In the genomic region with DNA sequence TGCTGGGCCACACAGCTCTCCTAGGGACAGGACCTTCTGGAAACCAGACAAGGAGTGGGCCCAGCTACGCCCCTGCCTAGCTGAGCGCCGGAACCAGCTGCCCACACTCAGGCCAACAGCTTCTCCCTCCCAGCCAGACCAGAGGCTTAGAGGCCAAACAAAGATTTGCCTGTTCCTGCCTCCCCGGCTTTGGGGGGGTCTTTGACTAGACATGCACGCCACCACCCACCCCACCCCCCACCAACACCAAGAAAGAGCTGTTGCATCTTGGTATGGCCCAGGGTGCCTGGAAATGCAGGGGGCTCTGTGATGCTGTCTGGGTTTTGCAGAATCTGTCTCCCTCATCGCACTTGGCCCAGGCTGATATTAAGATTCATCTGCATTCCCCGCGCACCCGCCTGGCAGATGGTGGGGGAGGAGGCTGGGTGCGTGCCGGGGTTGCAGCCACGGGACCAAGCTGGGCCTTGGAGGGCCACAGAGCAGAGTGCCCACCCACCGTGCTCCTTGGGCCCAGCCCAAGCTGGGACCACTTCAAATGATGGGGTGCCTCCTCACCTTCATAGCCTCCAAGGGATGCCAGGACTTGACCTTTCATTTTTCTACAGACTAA, we compare ENCODE assay signal across 15 cellular contexts. TPM values are rescaled to one million over a fixed set of nuclear protein-coding genes. Genes with fewer than 3 reads are reported as not detected.
DNase-seq lines count a peak whose midpoint lies in the region; ATAC-seq, FAIRE-seq and TF ChIP-seq lines count a peak whose summit lies in the region.
"Had no signal": no experiment of that assay in that cellular context is flagged by ENCODE, and none has a peak within 500 bp of the region (broad histone marks: within the 10 kb centered on the region; RNA-seq: fewer than 3 reads in every experiment).

No MANE protein-coding gene starts in this region.

- no peak overlapping the region for H3K23ac ChIP-seq in H9 (ENCODE audit: insufficient read length, low read depth, low read length)

- H4K5ac ChIP-seq in H9 (ENCODE audit: insufficient read length, low read depth, low read length) = no peak overlapping the region

- no peak overlapping the region for H3T11ph ChIP-seq in H9 (ENCODE audit: low read length)

- H4K8ac ChIP-seq in H9 (replicated peaks; ENCODE audit: insufficient read length, low read depth, low read length) = no peak overlapping the region

- no peak overlapping the region for H3K9ac ChIP-seq in H9 (ENCODE audit: extremely low read depth, insufficient read length, low read length)

- peaks cover 6% of the 10 kb centered on the region for H3K36me3 ChIP-seq in thoracic aorta
- H3K36me3 ChIP-seq: pancreas had no signal

- peaks cover 75% of the 10 kb centered on the region for H3K27me3 Mint-ChIP-seq in H9 (ENCODE audit: low read depth)

- H2BK12ac ChIP-seq in H9 (ENCODE audit: insufficient read length, low read depth, low read length) = no peak overlapping the region

- no peaks in the 10 kb centered on the region for H4K20me1 ChIP-seq in H9 (ENCODE audit: control insufficient read depth, insufficient read depth, insufficient read length)

- H3K4me1 Mint-ChIP-seq in H9 = peaks cover 18 to 45% of the 10 kb centered on the region in 2 experiments

- H3K4me3 ChIP-seq in thoracic aorta = peak overlapping the region; percentile 95

- H3K9me3 ChIP-seq in thoracic aorta = no peaks in the 10 kb centered on the region
- no peaks in the 10 kb centered on the region for H3K9me3 ChIP-seq in H9 (ENCODE audit: control insufficient read depth, low read depth, low read length)
- H3K9me3 ChIP-seq: pancreas had no signal

- no peak overlapping the region for H3K56ac ChIP-seq in H9 (ENCODE audit: insufficient read length, low read depth, low read length)

- peaks cover 4% of the 10 kb centered on the region for H3K23me2 ChIP-seq in H9 (ENCODE audit: insufficient read length, low read depth, low read length, poor library complexity, severe bottlenecking)

- H3K4me2 ChIP-seq in H9 (ENCODE audit: insufficient read depth, insufficient read length, low read length) = no peak overlapping the region

- no peak overlapping the region for H2BK5ac ChIP-seq in H9 (ENCODE audit: insufficient read length, low read length)

- peak overlapping the region in 1 of 2 experiments; percentile 96; a peak in 3 of 5 replicates for H3K4me3 Mint-ChIP-seq in H9

- H3K27ac Mint-ChIP-seq in H9 = no peak overlapping the region
- H3K27ac Mint-ChIP-seq: activated T-cell treated with anti-CD3 and anti-CD28 coated beads, Interleukin-2, amount 50 U/mL, for 72 hours; dendritic cell treated with granulocyte-macrophage colony-stimulating factor and Interleukin-4, amounts not matched to agents 40 ng/mL and 50 ng/mL, for 4 days had no signal

- no peak overlapping the region for H2BK120ac ChIP-seq in H9 (ENCODE audit: low read depth, low read length, poor library complexity, severe bottlenecking)

- H3K27me3 ChIP-seq in thoracic aorta (replicated peaks; ENCODE audit: insufficient read depth) (no peaks in the 10 kb centered on the region), H9 (ENCODE audit: insufficient read depth, low read length) (peaks cover 3% of the 10 kb centered on the region; the same call in 1 of the 2 replicates)
- H3K27me3 ChIP-seq: pancreas had no signal

- ATAC-seq in thoracic aorta (ENCODE audit: insufficient number of reproducible peaks, low FRiP score, low read depth) (no peak), GM18867 (IDR thresholded peaks at IDR 0.05; ENCODE audit: unreplicated experiment) (no peak)
- ATAC-seq: activated T-cell treated with anti-CD3 and anti-CD28 coated beads, Interleukin-2, amount 50 U/mL, for 72 hours; pancreas had no signal

- no peak overlapping the region for H3K4ac ChIP-seq in H9 (ENCODE audit: low read depth, low read length)

- DNase-seq in NCI-H524 (lab: John Stamatoyannopoulos, UW) = peak; percentile 43 to 74
- DNase-seq in NCI-H524 treated with DMSO at 0.1 percent for 48 hours (lab: John Stamatoyannopoulos, UW) = no peak
- peak; percentile 24 for DNase-seq in midbrain (lab: John Stamatoyannopoulos, UW)
- no peak for DNase-seq in thoracic aorta (ENCODE audit: low spot score)
- no peak for DNase-seq in H9
- no peak for DNase-seq in H54 (ENCODE audit: insufficient read length, low spot score)
- DNase-seq: activated CD4-positive, alpha-beta T cell treated with anti-CD3 and anti-CD28 coated beads, Interleukin-2, amount 50 U/mL, for 48 hours; activated T-cell treated with anti-CD3 and anti-CD28 coated beads, Interleukin-2, amount 50 U/mL, for 72 hours; CD4-positive, CD25-positive, alpha-beta regulatory T cell; SHP77 had no signal

- no peaks in the 10 kb centered on the region for H3K36me3 Mint-ChIP-seq in H9 (ENCODE audit: insufficient read depth in 1 of 3, low read depth in 3 of 3)
- H3K36me3 Mint-ChIP-seq: CD4-positive, CD25-positive, alpha-beta regulatory T cell had no signal

- no peak overlapping the region for H2AK5ac ChIP-seq in H9 (ENCODE audit: insufficient read length, low read length)

- H2AFZ ChIP-seq in H9 (ENCODE audit: low read length) = no peak overlapping the region

- H3K9me3 Mint-ChIP-seq in H9 = no peaks in the 10 kb centered on the region; a peak in 1 of 5 replicates
- H3K9me3 Mint-ChIP-seq: activated T-cell treated with anti-CD3 and anti-CD28 coated beads, Interleukin-2, amount 50 U/mL, for 72 hours; dendritic cell treated with granulocyte-macrophage colony-stimulating factor and Interleukin-4, amounts not matched to agents 40 ng/mL and 50 ng/mL, for 4 days had no signal

- no peak overlapping the region for H3K14ac ChIP-seq in H9 (ENCODE audit: insufficient read depth, low read length)

- H3K18ac ChIP-seq in H9 (ENCODE audit: insufficient read length, low read depth, low read length) = no peak overlapping the region

- H2BK20ac ChIP-seq in H9 (ENCODE audit: low read depth, low read length, poor library complexity, severe bottlenecking) = no peak overlapping the region

- peaks cover 22 to 61% of the 10 kb centered on the region in 2 donors for H3K4me1 ChIP-seq in thoracic aorta (ENCODE audit: control insufficient read depth in 1 of 2, low read depth in 2 of 2)
- peaks cover 3% of the 10 kb centered on the region; the same call in 1 of the 2 replicates for H3K4me1 ChIP-seq in H9 (ENCODE audit: insufficient read depth, low read length)

- H3K79me1 ChIP-seq in H9 (ENCODE audit: insufficient read depth, low read depth, low read length, poor library complexity, severe bottlenecking) = no peaks in the 10 kb centered on the region

- H4K91ac ChIP-seq in H9 (ENCODE audit: insufficient read length, low read depth, low read length) = no peak overlapping the region

- H3K27ac ChIP-seq in cingulate gyrus (ENCODE audit: low read depth, low read length) = peak overlapping the region; percentile 47
- peak overlapping the region; percentile 95 to 100 for H3K27ac ChIP-seq in thoracic aorta
- no peak overlapping the region for H3K27ac ChIP-seq in H9 (ENCODE audit: insufficient read length, low read depth, low read length)
- H3K27ac ChIP-seq: 22Rv1, pancreas had no signal

- TF ChIP-seq POLR2A in H54 (IDR thresholded peaks at IDR 0.05; ENCODE audit: low read depth, low read length) = no peak

- TF ChIP-seq CTCF in thoracic aorta (IDR thresholded peaks at IDR 0.05) (no peak), H9 (conservative IDR thresholded peaks at IDR 0.05) (no peak)

- FAIRE-seq in H54 (lab: Jason Lieb, UNC) = no peak
- FAIRE-seq: pancreas had no signal

- no peaks in the 10 kb centered on the region for H3K79me2 ChIP-seq in H9 (ENCODE audit: insufficient read depth, low read length)

- H2BK15ac ChIP-seq in H9 (ENCODE audit: low read depth, low read length) = no peak overlapping the region

- no CpG with 5 or more reads among the region's 13 CpGs for WGBS in H9 (ENCODE audit: extremely low coverage, insufficient read length, low lambda C conversion rate)

RNA-seq across cellular contexts. Expression of a gene that starts 1.3 kb away (rescaled TPM):
- total RNA-seq in thoracic aorta = 100 to 1,000 TPM in 1 of 2 donors, 10 to 100 TPM in 1; 61.7 to 131 TPM
- total RNA-seq in H9 (2021) = 1.3 and 1.7 TPM in 2 replicates
- total RNA-seq: CD4-positive, CD25-positive, alpha-beta regulatory T cell had no signal

Comparison
In these comparisons a context has a peak if more than half of its experiments do, and no peak if none do; other contexts are left out.
1. DNase-seq: peak in NCI-H524 (2 of 2) and midbrain (single experiment); none in NCI-H524 treated with DMSO at 0.1 percent for 48 hours (single experiment), thoracic aorta (single experiment), H9 (single experiment) and H54 (single experiment).
2. RNA of a gene that starts 1.3 kb away (total RNA-seq): 61.7 to 131 TPM in thoracic aorta; 1.3 to 1.7 TPM in H9; every median in the first group is over 10 times any median in the second.